In genomic region chr2:46913471-46914381, GRCh38 we compare ENCODE assay signal across 8 cellular contexts. TPM values are rescaled to one million over a fixed set of nuclear protein-coding genes. Genes with fewer than 3 reads are reported as not detected.
DNase-seq lines count a peak whose midpoint lies in the region; ATAC-seq, FAIRE-seq and TF ChIP-seq lines count a peak whose summit lies in the region.

No MANE protein-coding gene starts in this region.

- no peak for FAIRE-seq in kidney (lab: Jason Lieb, UNC)

- H3K4me1 Mint-ChIP-seq in HFFc6 (ENCODE audit: low read depth), result peaks cover 66% of the 10 kb centered on the region
- H3K4me1 Mint-ChIP-seq in activated naive CD8-positive, alpha-beta T cell treated with anti-CD3 and anti-CD28 coated beads, Interleukin-2, amount 50 U/mL, for 24 hours, result peaks cover 69% of the 10 kb centered on the region

- H3K4me3 Mint-ChIP-seq in HFFc6, result peak overlapping the region; percentile 99
- peak overlapping the region; percentile 89 for H3K4me3 Mint-ChIP-seq in activated naive CD8-positive, alpha-beta T cell treated with anti-CD3 and anti-CD28 coated beads, Interleukin-2, amount 50 U/mL, for 24 hours

- DNase-seq in AG04449 (ENCODE audit: low read depth, low spot score), result no peak
- peak; percentile 75 for DNase-seq in HFFc6
- DNase-seq in activated naive CD8-positive, alpha-beta T cell treated with anti-CD3 and anti-CD28 coated beads, Interleukin-2, amount 50 U/mL, for 24 hours, result no peak
- no peak for DNase-seq in kidney
- DNase-seq in upper lobe of right lung, result no peak
- DNase-seq in uterus, result no peak
- no peak for DNase-seq in NCI-H446 treated with DMSO at 0.1 percent for 48 hours (lab: John Stamatoyannopoulos, UW)

- peak overlapping the region in 1 of 2 donors; percentile 74 for H3K9ac ChIP-seq in kidney (ENCODE audit: low read length in 2 of 2)

- H3K27me3 Mint-ChIP-seq in HFFc6 (ENCODE audit: insufficient read depth), result peaks cover 1% of the 10 kb centered on the region
- no peaks in the 10 kb centered on the region for H3K27me3 Mint-ChIP-seq in activated naive CD8-positive, alpha-beta T cell treated with anti-CD3 and anti-CD28 coated beads, Interleukin-2, amount 50 U/mL, for 24 hours

- POLR2A ChIA-PET in AG04449 (lab: Yijun Ruan, JAX), result no interaction called here

- H3K36me3 ChIP-seq in kidney (ENCODE audit: control insufficient read depth in 1 of 2, insufficient read depth in 2 of 2, low read length in 2 of 2) (peaks cover 0 to 11% of the 10 kb centered on the region in 2 donors), upper lobe of right lung (peaks cover 17% of the 10 kb centered on the region), uterus (no peaks in the 10 kb centered on the region)

- H3K27me3 ChIP-seq in upper lobe of right lung, result no peaks in the 10 kb centered on the region
- H3K27me3 ChIP-seq in uterus, result no peaks in the 10 kb centered on the region

- no peak for TF ChIP-seq POLR2A in uterus (IDR thresholded peaks at IDR 0.05)

- no peaks in the 10 kb centered on the region for H3K9me3 Mint-ChIP-seq in HFFc6
- no peaks in the 10 kb centered on the region for H3K9me3 Mint-ChIP-seq in activated naive CD8-positive, alpha-beta T cell treated with anti-CD3 and anti-CD28 coated beads, Interleukin-2, amount 50 U/mL, for 24 hours

- H3K4me3 ChIP-seq in AG04449 (ENCODE audit: low read depth, low read length), result peak overlapping the region; percentile 93
- peak overlapping the region; percentile 12 to 84 for H3K4me3 ChIP-seq in kidney (ENCODE audit: low read length in 2 of 2)
- peak overlapping the region; percentile 99 for H3K4me3 ChIP-seq in upper lobe of right lung
- H3K4me3 ChIP-seq in uterus, result peak overlapping the region in 1 of 2 donors; percentile 96

- intact Hi-C loops in kidney (cut with DNase I), result no loop called here
- intact Hi-C loops in upper lobe of right lung (cut with DNase I), result no loop called here
- intact Hi-C loops in uterus (cut with DNase I; ENCODE audit: low total_unique reads), result no loop called here

- H3K27ac ChIP-seq in kidney (ENCODE audit: low read depth in 2 of 2, low read length in 2 of 2) (no peak overlapping the region), upper lobe of right lung (no peak overlapping the region), uterus (peak overlapping the region in 1 of 2 donors; percentile 98)

- H3K27ac Mint-ChIP-seq in HFFc6, result peak overlapping the region; percentile 95
- no peak overlapping the region for H3K27ac Mint-ChIP-seq in activated naive CD8-positive, alpha-beta T cell treated with anti-CD3 and anti-CD28 coated beads, Interleukin-2, amount 50 U/mL, for 24 hours

- peaks cover 15 to 22% of the 10 kb centered on the region in 2 donors for H3K4me1 ChIP-seq in kidney (ENCODE audit: control insufficient read depth in 1 of 2, insufficient read depth in 1 of 2, low read depth in 1 of 2, low read length in 2 of 2)
- H3K4me1 ChIP-seq in upper lobe of right lung, result peaks cover 40% of the 10 kb centered on the region
- peaks cover 0 to 13% of the 10 kb centered on the region in 2 donors for H3K4me1 ChIP-seq in uterus

- H3K9me3 ChIP-seq in kidney (ENCODE audit: control insufficient read depth in 1 of 2, low read length in 2 of 2), result no peaks in the 10 kb centered on the region
- H3K9me3 ChIP-seq in upper lobe of right lung, result no peaks in the 10 kb centered on the region
- no peaks in the 10 kb centered on the region for H3K9me3 ChIP-seq in uterus

- CTCF ChIA-PET in AG04449 (lab: Yijun Ruan, JAX), result interaction anchor here (1.3 to 1.7 kb wide), 3 partner anchors 14 to 27 kb away, joined by 3 to 4 read pairs (median 3); no protein-coding TSS in a partner anchor

- no peak for TF ChIP-seq CTCF in AG04449 (IDR thresholded peaks at IDR 0.05; ENCODE audit: insufficient read depth, low read length, missing control alignments)
- TF ChIP-seq CTCF in HFFc6 (IDR thresholded peaks at IDR 0.05), result peak; percentile 45
- TF ChIP-seq CTCF in kidney (IDR thresholded peaks at IDR 0.05; ENCODE audit: borderline replicate concordance, extremely low read depth, insufficient read depth), result no peak
- TF ChIP-seq CTCF in upper lobe of right lung (IDR thresholded peaks at IDR 0.05), result no peak
- TF ChIP-seq CTCF in uterus (IDR thresholded peaks at IDR 0.05), result no peak

- ATAC-seq in activated naive CD8-positive, alpha-beta T cell treated with anti-CD3 and anti-CD28 coated beads, Interleukin-2, amount 50 U/mL, for 24 hours, result no peak
- ATAC-seq in upper lobe of right lung (no peak), HG02884 (IDR thresholded peaks at IDR 0.05; ENCODE audit: unreplicated experiment) (no peak)

- H3K36me3 Mint-ChIP-seq in HFFc6 (ENCODE audit: low read depth), result peaks cover 54% of the 10 kb centered on the region
- H3K36me3 Mint-ChIP-seq in activated naive CD8-positive, alpha-beta T cell treated with anti-CD3 and anti-CD28 coated beads, Interleukin-2, amount 50 U/mL, for 24 hours (ENCODE audit: low read depth), result peaks cover 19% of the 10 kb centered on the region

RNA-seq across cellular contexts. Expression of gene MCFD2, which starts 1.9 kb away (rescaled TPM):
- total RNA-seq in HFFc6 (2021; fragmentation: NEBNext Ultra II Directional; extraction: Animal tissue kit (Norgen Biotek cat#: 25700)), result 100 to 1,000 TPM; 379 to 441 (median 410) TPM
- total RNA-seq in kidney (86.6 TPM), upper lobe of right lung (104 TPM), uterus (100 to 1,000 TPM in 2 of 4 donors, 10 to 100 TPM in 2; 44.8 to 141 (median 107) TPM)
- 42.2 TPM for polyA plus RNA-seq in kidney (ENCODE audit: insufficient read depth, low read depth, low replicate concordance)

RNA-seq across cellular contexts. Expression of gene TTC7A, which starts 27.3 kb away (rescaled TPM):
- total RNA-seq in HFFc6 (2021; fragmentation: NEBNext Ultra II Directional; extraction: Animal tissue kit (Norgen Biotek cat#: 25700)), result 10 to 100 TPM; 17.6 to 27.7 (median 23.2) TPM
- total RNA-seq in kidney (45.7 TPM), upper lobe of right lung (45.5 TPM), uterus (10 to 100 TPM in 3 of 4 donors, 1 to 10 TPM in 1; 3.8 to 80.9 (median 25.3) TPM)
- polyA plus RNA-seq in kidney (ENCODE audit: insufficient read depth, low read depth, low replicate concordance), result 8.8 TPM
